ENCODE assay signal across 14 cellular contexts in genomic region chr18:21933931-21934765, GRCh38.
"Had no signal": no experiment of that assay in that cellular context is flagged by ENCODE, and none has a peak within 500 bp of the region (broad histone marks: within the 10 kb centered on the region; RNA-seq: fewer than 3 reads in every experiment).

No MANE protein-coding gene starts in this region.

- ATAC-seq: left ventricle myocardium superior had no signal

- H3K27ac ChIP-seq: dorsolateral prefrontal cortex, ovary had no signal

- H3K9me3 ChIP-seq: ovary had no signal

- H3K27me3 Mint-ChIP-seq: activated naive CD8-positive, alpha-beta T cell treated with anti-CD3 and anti-CD28 coated beads for 36 hours had no signal

- H3K4me1 Mint-ChIP-seq: activated naive CD8-positive, alpha-beta T cell treated with anti-CD3 and anti-CD28 coated beads for 36 hours had no signal

- H3K27me3 ChIP-seq: ovary had no signal

- H3K4me3 Mint-ChIP-seq: activated naive CD8-positive, alpha-beta T cell treated with anti-CD3 and anti-CD28 coated beads for 36 hours; stimulated activated naive CD8-positive, alpha-beta T cell treated with anti-CD3 and anti-CD28 coated beads, Interleukin-15, Interleukin-2, amounts not matched to agents 100 ng/mL and 50 ng/mL, for 24 hours had no signal

- H3K36me3 Mint-ChIP-seq: activated naive CD8-positive, alpha-beta T cell treated with anti-CD3 and anti-CD28 coated beads for 36 hours had no signal

- H3K27ac Mint-ChIP-seq: activated naive CD8-positive, alpha-beta T cell treated with anti-CD3 and anti-CD28 coated beads for 36 hours; stimulated activated naive CD8-positive, alpha-beta T cell treated with anti-CD3 and anti-CD28 coated beads, Interleukin-15, Interleukin-2, amounts not matched to agents 100 ng/mL and 50 ng/mL, for 24 hours had no signal

- H3K4me3 ChIP-seq: dorsolateral prefrontal cortex, ovary had no signal

- DNase-seq: activated CD4-positive, alpha-beta T cell treated with anti-CD3 and anti-CD28 coated beads, Interleukin-2, amount 50 U/mL, for 48 hours; activated CD4-positive, CD25-positive, alpha-beta regulatory T cell treated with anti-CD3 and anti-CD28 coated beads, Interleukin-2, amount 50 U/mL, for 72 hours; activated gamma-delta T cell; activated naive CD8-positive, alpha-beta T cell treated with anti-CD3 and anti-CD28 coated beads for 36 hours; activated T-cell treated with anti-CD3 and anti-CD28 coated beads, Interleukin-2, amount 50 U/mL, for 48 hours; dorsolateral prefrontal cortex; foreskin melanocyte; head of caudate nucleus; left ventricle myocardium superior; mesenchymal stem cell; ovary; stimulated activated CD4-positive, alpha-beta T cell treated with anti-CD3 and anti-CD28 coated beads, Interleukin-4, amount 100 ng/mL, for 1 hour; stimulated activated CD8-positive, alpha-beta memory T cell treated with anti-CD3 and anti-CD28 coated beads, Interleukin-4, amount 100 ng/mL, for 48 hours had no signal

- H3K9me3 Mint-ChIP-seq: activated naive CD8-positive, alpha-beta T cell treated with anti-CD3 and anti-CD28 coated beads for 36 hours; stimulated activated naive CD8-positive, alpha-beta T cell treated with anti-CD3 and anti-CD28 coated beads, Interleukin-15, Interleukin-2, amounts not matched to agents 100 ng/mL and 50 ng/mL, for 24 hours had no signal

- H3K36me3 ChIP-seq: ovary had no signal
